In genomic region chr1:53942149-53942957, GRCh38 we compare ENCODE assay signal across 18 cellular contexts. TPM values are rescaled to one million over a fixed set of nuclear protein-coding genes. Genes with fewer than 3 reads are reported as not detected.
DNase-seq lines count a peak whose midpoint lies in the region; ATAC-seq, FAIRE-seq and TF ChIP-seq lines count a peak whose summit lies in the region.
"Had no signal": no experiment of that assay in that cellular context is flagged by ENCODE, and none has a peak within 500 bp of the region (broad histone marks: within the 10 kb centered on the region; RNA-seq: fewer than 3 reads in every experiment).

No MANE protein-coding gene starts in this region.

- H3K4me3 ChIP-seq in GM12878: no peak overlapping the region

- peaks cover 43% of the 10 kb centered on the region for H3K4me1 Mint-ChIP-seq in activated T-cell treated with anti-CD3 and anti-CD28 coated beads, Interleukin-2, amount 50 U/mL, for 4 hours (ENCODE audit: low read depth)
- H3K4me1 Mint-ChIP-seq in natural killer cell treated with Interleukin-12 subunit alpha and Interleukin-12 subunit beta and Interleukin-15 and Interleukin-18, amount 100 ng/mL, for 72 hours (ENCODE audit: low read depth in 2 of 2): peaks cover 49 to 64% of the 10 kb centered on the region in 2 donors

- H4K20me1 ChIP-seq in GM12878 (ENCODE audit: control insufficient read depth, insufficient read depth): no peaks in the 10 kb centered on the region

- H3K9ac ChIP-seq in GM12878 (ENCODE audit: control insufficient read depth, insufficient read depth, low read length): no peak overlapping the region

- no peak for TF ChIP-seq CTCF in GM12878 (IDR thresholded peaks at IDR 0.05 in 2 of 3, conservative IDR thresholded peaks at IDR 0.05 in 1 of 3; ENCODE audit: control insufficient read depth in 2 of 3, extremely low read depth in 1 of 3, insufficient read depth in 1 of 3, low read depth in 3 of 3, low read length in 3 of 3)

- no peaks in the 10 kb centered on the region for H3K27me3 Mint-ChIP-seq in activated T-cell treated with anti-CD3 and anti-CD28 coated beads, Interleukin-2, amount 50 U/mL, for 4 hours (ENCODE audit: low read depth)
- H3K27me3 Mint-ChIP-seq in natural killer cell treated with Interleukin-12 subunit alpha and Interleukin-12 subunit beta and Interleukin-15 and Interleukin-18, amount 100 ng/mL, for 72 hours: no peaks in the 10 kb centered on the region
- H3K27me3 Mint-ChIP-seq: T-helper 17 cell had no signal

- H3K27ac Mint-ChIP-seq in natural killer cell treated with Interleukin-12 subunit alpha and Interleukin-12 subunit beta and Interleukin-15 and Interleukin-18, amount 100 ng/mL, for 72 hours: peak overlapping the region; percentile 92 to 99
- H3K27ac Mint-ChIP-seq: T-helper 17 cell had no signal

- WGBS in GM12878 (ENCODE audit: insufficient coverage, insufficient replicate concordance, low lambda C conversion rate, missing lambda C conversion rate): 92% methylated on average over 7 of the region's 7 CpGs

- no peaks in the 10 kb centered on the region for H3K27me3 ChIP-seq in GM12878 (replicated peaks in 1 of 2; ENCODE audit: control insufficient read depth in 2 of 2, insufficient read depth in 2 of 2, low read length in 1 of 2)

- intact Hi-C loops in GM12878 (cut with micrococcal nuclease; ENCODE audit: unreplicated experiment): no loop called here

- H3K4me2 ChIP-seq in GM12878 (ENCODE audit: control insufficient read depth, insufficient read depth): no peak overlapping the region

- no peaks in the 10 kb centered on the region for H3K36me3 ChIP-seq in GM12878 (ENCODE audit: control insufficient read depth in 2 of 2, insufficient read depth in 2 of 2, low read length in 1 of 2)

- DNase-seq in activated T-cell treated with anti-CD3 and anti-CD28 coated beads, Interleukin-2, amount 50 U/mL, for 4 hours: no peak
- DNase-seq in activated T-cell treated with anti-CD3 and anti-CD28 coated beads for 4 hours (no peak), LoVo (ENCODE audit: low spot score) (peak; percentile 50), GM12878 (ENCODE audit: low read depth, low spot score) (no peak), NCI-H524 treated with DMSO at 0.1 percent for 48 hours (lab: John Stamatoyannopoulos, UW) (no peak), NOMO-1 treated with dmso at 0.1 percent for 144 hours (lab: John Stamatoyannopoulos, UW; ENCODE audit: unreplicated experiment) (no peak), D341Med (ENCODE audit: low spot score) (no peak)
- no peak for DNase-seq in natural killer cell treated with Interleukin-12 subunit alpha and Interleukin-12 subunit beta and Interleukin-15 and Interleukin-18, amount 100 ng/mL, for 72 hours (ENCODE audit: low spot score)
- DNase-seq: activated CD4-positive, alpha-beta T cell treated with anti-CD3 and anti-CD28 coated beads for 1 hour; effector CD8-positive, alpha-beta T cell; GF-D8; KG1; left ventricle myocardium superior; NCI-H1417 treated with DMSO at 0.1 percent for 48 hours; stimulated activated naive CD4-positive, alpha-beta T cell treated with Interleukin-2 at 50 U/mL for 16 hours; T-helper 17 cell had no signal

- SMC1A ChIA-PET in GM12878 (lab: Charles Lee; ENCODE audit: uncharacterized antibody, unreplicated experiment): interaction anchor here (0.6 to 1.6 kb wide), 8 partner anchors 11 to 115 kb away, joined by 3 to 6 read pairs (median 4); no protein-coding TSS in a partner anchor

- FAIRE-seq in GM12878 (lab: Jason Lieb, UNC): peak; percentile 41

- no peaks in the 10 kb centered on the region; the same call in 2 of the 3 replicates for H3K9me3 ChIP-seq in GM12878 (replicated peaks; ENCODE audit: control insufficient read depth, insufficient read depth, low read length)

- POLR2A ChIA-PET in GM12878 (lab: Charles Lee): interaction anchor here (1.0 to 1.4 kb wide), 2 partner anchors 19 to 946 kb away, joined by 3 to 6 read pairs; no protein-coding TSS in a partner anchor

- BruUV-seq in GM12878 (replicated peaks; lab: Mats Ljungman, UMichigan): no TSS peak

- peak; percentile 3 to 8 for ATAC-seq in activated T-cell treated with anti-CD3 and anti-CD28 coated beads, Interleukin-2, amount 50 U/mL, for 4 hours
- ATAC-seq in GM12878: no peak
- ATAC-seq in natural killer cell treated with Interleukin-12 subunit alpha and Interleukin-12 subunit beta and Interleukin-15 and Interleukin-18, amount 100 ng/mL, for 72 hours: peak; percentile 3 to 39
- ATAC-seq: left ventricle myocardium superior, T-helper 17 cell had no signal

- H3K4me1 ChIP-seq in GM12878 (ENCODE audit: control insufficient read depth, insufficient read depth, low read length): peaks cover 3% of the 10 kb centered on the region; the same call in 1 of the 2 replicates

- H2AFZ ChIP-seq in GM12878 (ENCODE audit: control insufficient read depth, low read depth, low read length): no peak overlapping the region

- peaks cover 39% of the 10 kb centered on the region for H3K79me2 ChIP-seq in GM12878 (ENCODE audit: control insufficient read depth, insufficient read depth, low read length)

- no peak overlapping the region for H3K27ac ChIP-seq in GM12878 (ENCODE audit: control insufficient read depth, insufficient read depth)

- no peak for TF ChIP-seq POLR2A in GM12878 (IDR thresholded peaks at IDR 0.05; ENCODE audit: low read depth, low read length)

- no peak for TF ChIP-seq EP300 in GM12878 (IDR thresholded peaks at IDR 0.05; ENCODE audit: borderline replicate concordance in 1 of 2, control insufficient read depth in 1 of 2, low read depth in 2 of 2, low read length in 2 of 2)

- peak overlapping the region; percentile 3 for H3K4me3 Mint-ChIP-seq in activated T-cell treated with anti-CD3 and anti-CD28 coated beads, Interleukin-2, amount 50 U/mL, for 4 hours
- peak overlapping the region; percentile 93 for H3K4me3 Mint-ChIP-seq in natural killer cell treated with Interleukin-12 subunit alpha and Interleukin-12 subunit beta and Interleukin-15 and Interleukin-18, amount 100 ng/mL, for 72 hours

- CTCF ChIA-PET in GM12878 (lab: Yijun Ruan, JAX): interaction anchor here (1.0 to 3.4 kb wide), 5 partner anchors 12 to 138 kb away, joined by 3 to 18 read pairs (median 5); no protein-coding TSS in a partner anchor

- no peak for TF ChIP-seq RAD21 in GM12878 (IDR thresholded peaks at IDR 0.05; ENCODE audit: insufficient read depth, low read depth, low read length)

- H3K9me3 Mint-ChIP-seq in activated T-cell treated with anti-CD3 and anti-CD28 coated beads, Interleukin-2, amount 50 U/mL, for 4 hours: no peaks in the 10 kb centered on the region
- no peaks in the 10 kb centered on the region for H3K9me3 Mint-ChIP-seq in natural killer cell treated with Interleukin-12 subunit alpha and Interleukin-12 subunit beta and Interleukin-15 and Interleukin-18, amount 100 ng/mL, for 72 hours

- in situ Hi-C loops in GM12878 (cut with MboI): loop anchor here (5.0 kb wide), 1 partner anchor 50 kb away; the partner anchor contains the start of gene DIO1

- RAD21 ChIA-PET in GM12878 (lab: Charles Lee; ENCODE audit: unreplicated experiment): interaction anchor here (1.5 kb wide), 1 partner anchor 29 kb away, joined by 4 read pairs; no protein-coding TSS in a partner anchor

- H3K36me3 Mint-ChIP-seq in activated T-cell treated with anti-CD3 and anti-CD28 coated beads, Interleukin-2, amount 50 U/mL, for 4 hours (ENCODE audit: insufficient read depth): peaks cover 10% of the 10 kb centered on the region
- peaks cover 22% of the 10 kb centered on the region for H3K36me3 Mint-ChIP-seq in natural killer cell treated with Interleukin-12 subunit alpha and Interleukin-12 subunit beta and Interleukin-15 and Interleukin-18, amount 100 ng/mL, for 72 hours

RNA-seq across cellular contexts. Expression of gene IFT25, which starts 3.1 kb away (rescaled TPM):
- 10 to 100 TPM; 26.0 to 31.5 (median 28.1) TPM for total RNA-seq in activated T-cell treated with anti-CD3 and anti-CD28 coated beads, Interleukin-2, amount 50 U/mL, for 4 hours
- total RNA-seq in GM12878 (2013; cell fraction: nucleolus; rRNA removed): 106 and 127 TPM in 2 replicates
- 66.7 and 75.5 TPM in 2 replicates for total RNA-seq in GM12878 (2014; rRNA removed)
- 135 TPM in 2 replicates for total RNA-seq in GM12878 (2014; rRNA removed; fragmentation: Illumina TruSeq; extraction: Trizol)
- total RNA-seq in GM12878 (2021): 52.2 and 55.7 TPM in 2 replicates
- polyA plus RNA-seq in GM12878 (2011; ENCODE audit: low read depth): 60.8 TPM
- polyA plus RNA-seq in GM12878 (2011; rRNA removed): 86.9 and 161 TPM in 2 replicates
- 21.1 and 22.0 TPM in 2 replicates for polyA plus RNA-seq in GM12878 (2011; cell fraction: cytosol; rRNA removed)
- polyA plus RNA-seq in GM12878 (2011; cell fraction: nucleus; rRNA removed): 28.7 and 31.5 TPM in 2 replicates
- polyA plus RNA-seq in GM12878 (2012): 57.6 and 67.2 TPM in 2 replicates
- polyA plus RNA-seq in GM12878 (2014; fragmentation: Illumina TruSeq; extraction: Trizol): 127 and 172 TPM in 2 replicates
- polyA plus RNA-seq in GM12878 (2014; fragmentation: Nextera tagmentation; extraction: Ambion mirVana): 100 to 1,000 TPM; 202 to 242 TPM
- polyA plus RNA-seq in GM12878 (2014; rRNA removed): 82.6 and 99.2 TPM in 2 replicates
- polyA plus RNA-seq in GM12878 (2016; fragmentation: Nextera tagmentation; extraction: Ambion mirVana): 100 to 1,000 TPM; 170 to 202 TPM
- 14.7 and 18.5 TPM in 2 replicates for polyA minus RNA-seq in GM12878 (2011; rRNA and poly(A)+ RNA removed)
- 8.2 and 9.7 TPM in 2 replicates for polyA minus RNA-seq in GM12878 (2011; cell fraction: cytosol; rRNA and poly(A)+ RNA removed)
- 25.1 and 30.4 TPM in 2 replicates for polyA minus RNA-seq in GM12878 (2011; cell fraction: nucleus; rRNA and poly(A)+ RNA removed)
- 10 to 100 TPM; 61.8 to 71.2 TPM for total RNA-seq in natural killer cell treated with Interleukin-12 subunit alpha and Interleukin-12 subunit beta and Interleukin-15 and Interleukin-18, amount 100 ng/mL, for 72 hours

RNA-seq across cellular contexts. Expression of gene LRRC42, which starts 3.8 kb away (rescaled TPM):
- total RNA-seq in activated T-cell treated with anti-CD3 and anti-CD28 coated beads, Interleukin-2, amount 50 U/mL, for 4 hours: 10 to 100 TPM; 22.6 to 23.1 (median 22.8) TPM
- 10.5 and 12.8 TPM in 2 replicates for total RNA-seq in GM12878 (2013; cell fraction: nucleolus; rRNA removed)
- total RNA-seq in GM12878 (2014; rRNA removed) (15.2 and 17.2 TPM in 2 replicates), GM12878 (2014; rRNA removed; fragmentation: Illumina TruSeq; extraction: Trizol) (20.3 and 21.0 TPM in 2 replicates), GM12878 (2021) (22.1 and 22.4 TPM in 2 replicates)
- 19.3 TPM for polyA plus RNA-seq in GM12878 (2011; ENCODE audit: low read depth)
- polyA plus RNA-seq in GM12878 (2011; rRNA removed) (34.4 and 35.9 TPM in 2 replicates), GM12878 (2014; fragmentation: Illumina TruSeq; extraction: Trizol) (18.1 and 25.8 TPM in 2 replicates), GM12878 (2014; fragmentation: Nextera tagmentation; extraction: Ambion mirVana) (10 to 100 TPM; 11.0 to 18.4 TPM), GM12878 (2014; rRNA removed) (24.9 and 25.6 TPM in 2 replicates), GM12878 (2016; fragmentation: Nextera tagmentation; extraction: Ambion mirVana) (10 to 100 TPM; 23.9 to 25.3 TPM)
- polyA plus RNA-seq in GM12878 (2011; cell fraction: cytosol; rRNA removed): 24.7 and 27.5 TPM in 2 replicates
- 19.8 and 20.4 TPM in 2 replicates for polyA plus RNA-seq in GM12878 (2011; cell fraction: nucleus; rRNA removed)
- 17.7 and 24.4 TPM in 2 replicates for polyA plus RNA-seq in GM12878 (2012)
- 21.6 and 25.0 TPM in 2 replicates for polyA minus RNA-seq in GM12878 (2011; rRNA and poly(A)+ RNA removed)
- polyA minus RNA-seq in GM12878 (2011; cell fraction: cytosol; rRNA and poly(A)+ RNA removed): 10.4 and 13.6 TPM in 2 replicates
- polyA minus RNA-seq in GM12878 (2011; cell fraction: nucleus; rRNA and poly(A)+ RNA removed): 5.4 and 8.3 TPM in 2 replicates
- total RNA-seq in natural killer cell treated with Interleukin-12 subunit alpha and Interleukin-12 subunit beta and Interleukin-15 and Interleukin-18, amount 100 ng/mL, for 72 hours: 10 to 100 TPM; 19.2 to 21.8 TPM

RNA-seq across cellular contexts. Expression of gene DIO1, which starts 48.4 kb away (rescaled TPM):
- total RNA-seq in activated T-cell treated with anti-CD3 and anti-CD28 coated beads, Interleukin-2, amount 50 U/mL, for 4 hours: not detected
- total RNA-seq in GM12878 (2013; cell fraction: nucleolus; rRNA removed): not detected in 2 replicates
- total RNA-seq in GM12878 (2014; rRNA removed) (not detected in 2 replicates), GM12878 (2014; rRNA removed; fragmentation: Illumina TruSeq; extraction: Trizol) (not detected in 2 replicates), GM12878 (2021) (not detected in 2 replicates)
- 0.21 TPM for polyA plus RNA-seq in GM12878 (2011; ENCODE audit: low read depth)
- polyA plus RNA-seq in GM12878 (2011; rRNA removed) (0.04 TPM in 1 of 2 replicates, not detected in the other), GM12878 (2014; fragmentation: Illumina TruSeq; extraction: Trizol) (0.12 TPM in 1 of 2 replicates, not detected in the other), GM12878 (2014; fragmentation: Nextera tagmentation; extraction: Ambion mirVana) (under 1 TPM in 1 of 2 experiments, not detected in 1; 0.13 TPM), GM12878 (2014; rRNA removed) (0.26 TPM in 1 of 2 replicates, not detected in the other), GM12878 (2016; fragmentation: Nextera tagmentation; extraction: Ambion mirVana) (under 1 TPM in 1 of 2 experiments, not detected in 1; 0.11 TPM)
- 0.04 TPM in 1 of 2 replicates, not detected in the other for polyA plus RNA-seq in GM12878 (2011; cell fraction: cytosol; rRNA removed)
- polyA plus RNA-seq in GM12878 (2011; cell fraction: nucleus; rRNA removed): 0.23 TPM in 1 of 2 replicates, not detected in the other
- 0.17 and 0.37 TPM in 2 replicates for polyA plus RNA-seq in GM12878 (2012)
- not detected in 2 replicates for polyA minus RNA-seq in GM12878 (2011; rRNA and poly(A)+ RNA removed)
- not detected in 2 replicates for polyA minus RNA-seq in GM12878 (2011; cell fraction: cytosol; rRNA and poly(A)+ RNA removed)
- polyA minus RNA-seq in GM12878 (2011; cell fraction: nucleus; rRNA and poly(A)+ RNA removed): not detected in 2 replicates
- not detected for total RNA-seq in natural killer cell treated with Interleukin-12 subunit alpha and Interleukin-12 subunit beta and Interleukin-15 and Interleukin-18, amount 100 ng/mL, for 72 hours
- total RNA-seq: fibroblast of villous mesenchyme, left ventricle myocardium superior, T-helper 17 cell, urinary bladder had no signal

RNA-seq across cellular contexts. Expression of gene YIPF1, which starts 52.8 kb away (rescaled TPM):
- total RNA-seq in activated T-cell treated with anti-CD3 and anti-CD28 coated beads, Interleukin-2, amount 50 U/mL, for 4 hours: 10 to 100 TPM; 12.5 to 15.4 (median 14.7) TPM
- 13.8 and 15.5 TPM in 2 replicates for total RNA-seq in GM12878 (2013; cell fraction: nucleolus; rRNA removed)
- total RNA-seq in GM12878 (2014; rRNA removed): 20.4 and 24.6 TPM in 2 replicates
- total RNA-seq in GM12878 (2014; rRNA removed; fragmentation: Illumina TruSeq; extraction: Trizol): 17.1 and 20.6 TPM in 2 replicates
- total RNA-seq in GM12878 (2021): 13.5 and 14.5 TPM in 2 replicates
- polyA plus RNA-seq in GM12878 (2011; ENCODE audit: low read depth): 17.5 TPM
- polyA plus RNA-seq in GM12878 (2011; rRNA removed): 36.0 and 36.3 TPM in 2 replicates
- 30.2 and 33.3 TPM in 2 replicates for polyA plus RNA-seq in GM12878 (2011; cell fraction: cytosol; rRNA removed)
- 17.6 and 21.2 TPM in 2 replicates for polyA plus RNA-seq in GM12878 (2011; cell fraction: nucleus; rRNA removed)
- 12.5 and 12.8 TPM in 2 replicates for polyA plus RNA-seq in GM12878 (2012)
- 23.4 and 30.2 TPM in 2 replicates for polyA plus RNA-seq in GM12878 (2014; fragmentation: Illumina TruSeq; extraction: Trizol)
- polyA plus RNA-seq in GM12878 (2014; fragmentation: Nextera tagmentation; extraction: Ambion mirVana): 10 to 100 TPM; 13.0 to 15.7 TPM
- polyA plus RNA-seq in GM12878 (2014; rRNA removed): 16.6 and 17.7 TPM in 2 replicates
- polyA plus RNA-seq in GM12878 (2016; fragmentation: Nextera tagmentation; extraction: Ambion mirVana): 10 to 100 TPM; 20.2 to 24.2 TPM
- 24.9 and 28.0 TPM in 2 replicates for polyA minus RNA-seq in GM12878 (2011; rRNA and poly(A)+ RNA removed)
- 5.9 and 10.4 TPM in 2 replicates for polyA minus RNA-seq in GM12878 (2011; cell fraction: cytosol; rRNA and poly(A)+ RNA removed)
- polyA minus RNA-seq in GM12878 (2011; cell fraction: nucleus; rRNA and poly(A)+ RNA removed): 7.3 and 7.4 TPM in 2 replicates
- total RNA-seq in natural killer cell treated with Interleukin-12 subunit alpha and Interleukin-12 subunit beta and Interleukin-15 and Interleukin-18, amount 100 ng/mL, for 72 hours: 10 to 100 TPM; 16.9 to 25.3 TPM
